In the genomic region with DNA sequence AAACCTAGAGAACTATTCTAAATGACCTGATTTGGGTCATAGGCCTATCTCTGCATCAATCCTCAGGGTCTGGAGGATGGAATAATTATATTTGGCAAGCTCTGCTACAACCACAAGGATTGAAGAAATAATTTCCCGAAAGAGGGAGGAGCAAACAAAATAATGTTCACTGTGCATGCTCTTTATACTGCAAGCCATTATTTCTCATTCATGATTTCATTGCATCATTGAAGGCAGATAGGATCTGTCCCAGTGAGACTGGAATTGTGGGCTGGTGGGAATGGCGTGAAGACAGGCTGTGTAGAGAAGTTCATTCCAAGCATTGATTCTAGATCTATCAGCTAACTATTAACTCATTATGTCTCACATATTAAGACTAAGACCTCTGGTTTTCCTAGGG, we compare ENCODE assay signal across 23 cellular contexts. TPM values are rescaled to one million over a fixed set of nuclear protein-coding genes. Genes with fewer than 3 reads are reported as not detected.
DNase-seq lines count a peak whose midpoint lies in the region; ATAC-seq, FAIRE-seq and TF ChIP-seq lines count a peak whose summit lies in the region.
"Had no signal": no experiment of that assay in that cellular context is flagged by ENCODE, and none has a peak within 500 bp of the region (broad histone marks: within the 10 kb centered on the region; RNA-seq: fewer than 3 reads in every experiment).

No MANE protein-coding gene starts in this region.

- POLR2A ChIA-PET in naive thymus-derived CD8-positive, alpha-beta T cell (lab: Charles Lee) = interaction anchor here (1.3 to 8.3 kb wide), 4 partner anchors 13 to 212 kb away, joined by 3 to 121 read pairs (median 12); a partner anchor contains a TSS

- peaks cover 27% of the 10 kb centered on the region for H3K4me1 Mint-ChIP-seq in astrocyte (ENCODE audit: low read depth, unreplicated experiment)
- H3K4me1 Mint-ChIP-seq in naive thymus-derived CD8-positive, alpha-beta T cell = peaks cover 35 to 69% (median 67%) of the 10 kb centered on the region in 4 donors
- H3K4me1 Mint-ChIP-seq in mesothelial cell of epicardium = peaks cover 18% of the 10 kb centered on the region

- TF ChIP-seq CTCF in astrocyte (IDR thresholded peaks at IDR 0.05; ENCODE audit: insufficient read depth, low read depth, low read length) (no peak), mesothelial cell of epicardium (IDR thresholded peaks at IDR 0.05; ENCODE audit: unreplicated experiment) (no peak)

- H3K36me3 Mint-ChIP-seq in astrocyte (ENCODE audit: low read depth, unreplicated experiment) = peaks cover 3% of the 10 kb centered on the region
- no peaks in the 10 kb centered on the region for H3K36me3 Mint-ChIP-seq in naive thymus-derived CD8-positive, alpha-beta T cell
- H3K36me3 Mint-ChIP-seq in mesothelial cell of epicardium = no peaks in the 10 kb centered on the region
- H3K36me3 Mint-ChIP-seq: activated CD4-positive, alpha-beta memory T cell treated with anti-CD3 and anti-CD28 coated beads for 36 hours; WTC11 had no signal

- no peaks in the 10 kb centered on the region for H3K9me3 ChIP-seq in astrocyte (ENCODE audit: insufficient read depth, low read depth, low read length)
- H3K9me3 ChIP-seq: right lobe of liver had no signal

- peaks cover 11% of the 10 kb centered on the region for H3K4me1 ChIP-seq in astrocyte (ENCODE audit: insufficient read depth, low read length)
- H3K4me1 ChIP-seq: parathyroid adenoma had no signal

- H3K27ac ChIP-seq in astrocyte (ENCODE audit: low read depth, low read length) = peak overlapping the region; percentile 22
- H3K27ac ChIP-seq: cardiac muscle cell, parathyroid adenoma, right lobe of liver had no signal

- no peaks in the 10 kb centered on the region for H3K27me3 Mint-ChIP-seq in astrocyte (ENCODE audit: low read depth, unreplicated experiment)
- no peaks in the 10 kb centered on the region for H3K27me3 Mint-ChIP-seq in naive thymus-derived CD8-positive, alpha-beta T cell
- H3K27me3 Mint-ChIP-seq in mesothelial cell of epicardium (ENCODE audit: low read depth) = peaks cover 2% of the 10 kb centered on the region
- H3K27me3 Mint-ChIP-seq: activated CD4-positive, alpha-beta memory T cell treated with anti-CD3 and anti-CD28 coated beads for 36 hours had no signal

- no peak overlapping the region for H3K9ac ChIP-seq in astrocyte (ENCODE audit: low read length)
- H3K9ac ChIP-seq: parathyroid adenoma had no signal

- FAIRE-seq in astrocyte (lab: Jason Lieb, UNC) = no peak

- H4K20me1 ChIP-seq in astrocyte (ENCODE audit: insufficient read depth, low read length) = no peaks in the 10 kb centered on the region

- peak; percentile 29 for DNase-seq in AG20443 (ENCODE audit: low spot score)
- peak; percentile 69 for DNase-seq in EH (ENCODE audit: low read depth)
- DNase-seq in astrocyte (ENCODE audit: low read depth) = peak; percentile 61
- no peak for DNase-seq in naive thymus-derived CD8-positive, alpha-beta T cell
- no peak for DNase-seq in amniotic stem cell (lab: John Stamatoyannopoulos, UW)
- DNase-seq in mesothelial cell of epicardium (ENCODE audit: low spot score in 2 of 2, unreplicated experiment in 2 of 2) = no peak
- DNase-seq: activated CD4-positive, alpha-beta memory T cell treated with anti-CD3 and anti-CD28 coated beads for 36 hours; activated effector memory CD4-positive, alpha-beta T cell treated with anti-CD3 and anti-CD28 coated beads, Interleukin-2, amount 50 U/mL, for 16 hours; cortex of kidney; DMS79 treated with DMSO at 0.1 percent for 48 hours; endodermal cell; GOT3; mesendoderm; NCI-H1417 treated with DMSO at 0.1 percent for 48 hours; NCI-H524; nephron progenitor cell; right lobe of liver; substantia nigra; T1000 had no signal

- ATAC-seq in naive thymus-derived CD8-positive, alpha-beta T cell = no peak
- ATAC-seq in GM21381 (IDR thresholded peaks at IDR 0.05; ENCODE audit: unreplicated experiment) = no peak
- ATAC-seq: right lobe of liver, WTC11 had no signal

- no peaks in the 10 kb centered on the region for H3K36me3 ChIP-seq in astrocyte (ENCODE audit: insufficient read depth, low read length)
- H3K36me3 ChIP-seq: cardiac muscle cell, right lobe of liver had no signal

- H3K4me2 ChIP-seq in astrocyte (ENCODE audit: low read length) = peak overlapping the region; percentile 41

- no peaks in the 10 kb centered on the region for H3K9me3 Mint-ChIP-seq in astrocyte (ENCODE audit: unreplicated experiment)
- H3K9me3 Mint-ChIP-seq in naive thymus-derived CD8-positive, alpha-beta T cell = no peaks in the 10 kb centered on the region
- H3K9me3 Mint-ChIP-seq in mesothelial cell of epicardium = no peaks in the 10 kb centered on the region
- H3K9me3 Mint-ChIP-seq: activated CD4-positive, alpha-beta memory T cell treated with anti-CD3 and anti-CD28 coated beads for 36 hours; endodermal cell; nephron progenitor cell; WTC11 had no signal

- H3K4me3 Mint-ChIP-seq in astrocyte (ENCODE audit: unreplicated experiment) (no peak overlapping the region), mesothelial cell of epicardium (no peak overlapping the region)
- no peak overlapping the region for H3K4me3 Mint-ChIP-seq in naive thymus-derived CD8-positive, alpha-beta T cell
- H3K4me3 Mint-ChIP-seq: activated CD4-positive, alpha-beta memory T cell treated with anti-CD3 and anti-CD28 coated beads for 36 hours; endodermal cell; nephron progenitor cell; WTC11 had no signal

- no peak overlapping the region for H2AFZ ChIP-seq in astrocyte (ENCODE audit: low read depth, low read length)
- H2AFZ ChIP-seq: parathyroid adenoma had no signal

- H3K27me3 ChIP-seq in astrocyte (ENCODE audit: insufficient read depth, low read length) = no peaks in the 10 kb centered on the region
- H3K27me3 ChIP-seq: cardiac muscle cell, right lobe of liver had no signal

- no peak overlapping the region for H3K4me3 ChIP-seq in astrocyte (ENCODE audit: insufficient read depth, low read depth, low read length)
- H3K4me3 ChIP-seq: cardiac muscle cell, right lobe of liver had no signal

- no peaks in the 10 kb centered on the region for H3K79me2 ChIP-seq in astrocyte (ENCODE audit: insufficient read depth, low read length)
- H3K79me2 ChIP-seq: parathyroid adenoma had no signal

- H3K27ac Mint-ChIP-seq in astrocyte (ENCODE audit: unreplicated experiment) = peak overlapping the region; percentile 27
- H3K27ac Mint-ChIP-seq in naive thymus-derived CD8-positive, alpha-beta T cell = peak overlapping the region in 9 of 10 donors; percentile 43 to 99 (median 97)
- H3K27ac Mint-ChIP-seq in mesothelial cell of epicardium = no peak overlapping the region
- H3K27ac Mint-ChIP-seq: endodermal cell, nephron progenitor cell, WTC11 had no signal

RNA-seq across cellular contexts. Expression of a gene that starts 12.7 kb away (rescaled TPM):
- 27.4 and 33.8 TPM in 2 replicates for total RNA-seq in astrocyte
- total RNA-seq in naive thymus-derived CD8-positive, alpha-beta T cell = 10 to 100 TPM; 56.8 to 59.4 TPM
- 10 to 100 TPM; 86.2 to 96.3 (median 89.7) TPM for polyA plus RNA-seq in naive thymus-derived CD8-positive, alpha-beta T cell
- total RNA-seq in mesothelial cell of epicardium = 15.8 to 19.6 TPM (median 17.1 TPM) in 3 replicates

Comparison
In these comparisons a context has a peak if more than half of its experiments do, and no peak if none do; other contexts are left out.
1. DNase-seq: peak in AG20443 (single experiment), EH (single experiment) and astrocyte (single experiment); none in naive thymus-derived CD8-positive, alpha-beta T cell (0 of 10), amniotic stem cell (single experiment) and mesothelial cell of epicardium (0 of 2).